Comparison of ENCODE assay signal across 25 cellular contexts in genomic region chr16:79613009-79613408, GRCh38. TPM values are rescaled to one million over a fixed set of nuclear protein-coding genes. Genes with fewer than 3 reads are reported as not detected.
DNase-seq lines count a peak whose midpoint lies in the region; ATAC-seq and TF ChIP-seq lines count a peak whose summit lies in the region.
"Had no signal": no experiment of that assay in that cellular context is flagged by ENCODE, and none has a peak within 500 bp of the region (broad histone marks: within the 10 kb centered on the region; RNA-seq: fewer than 3 reads in every experiment).

No MANE protein-coding gene starts in this region.

- no peak overlapping the region for H2AFZ ChIP-seq in GM23248
- H2AFZ ChIP-seq: parathyroid adenoma had no signal

- H3K4me3 ChIP-seq in AG10803 (ENCODE audit: low read length) (no peak overlapping the region), GM23248 (no peak overlapping the region), astrocyte of the spinal cord (ENCODE audit: low read depth, low read length) (no peak overlapping the region), colonic mucosa (no peak overlapping the region)
- H3K4me3 ChIP-seq: gastroesophageal sphincter, HAP-1 had no signal

- H3K9me2 ChIP-seq in GM23248 (ENCODE audit: insufficient read depth) = no peaks in the 10 kb centered on the region

- no peaks in the 10 kb centered on the region for H3K9me3 ChIP-seq in GM23248 (ENCODE audit: low read depth)
- no peaks in the 10 kb centered on the region for H3K9me3 ChIP-seq in colonic mucosa
- H3K9me3 ChIP-seq: gastroesophageal sphincter, HAP-1 had no signal

- in situ Hi-C loops in GM23248 (cut with MboI) (no loop called here), astrocyte of the spinal cord (cut with HindIII; ENCODE audit: low sequenced_read_pairs) (no loop called here)

- no peaks in the 10 kb centered on the region for H3K27me3 ChIP-seq in GM23248 (replicated peaks; ENCODE audit: insufficient read depth)
- H3K27me3 ChIP-seq in colonic mucosa = no peaks in the 10 kb centered on the region

- no peaks in the 10 kb centered on the region for H3K36me3 Mint-ChIP-seq in glutamatergic neuron (ENCODE audit: unreplicated experiment)
- H3K36me3 Mint-ChIP-seq: activated naive CD4-positive, alpha-beta T cell treated with anti-CD3 and anti-CD28 coated beads, Interleukin-2, amount 50 U/mL, for 24 hours; brain; mesothelial cell of epicardium; stimulated activated memory B cell treated with anti-CD40 and anti-IgM and Interleukin-4, amounts not matched to agents 10 μg/mL and 1 μg/mL and 100 μg/mL, for 72 hours; type B pancreatic cell had no signal

- H3K79me2 ChIP-seq in GM23248 (ENCODE audit: insufficient read depth) = no peaks in the 10 kb centered on the region
- H3K79me2 ChIP-seq: parathyroid adenoma had no signal

- no peak overlapping the region for H3K4me2 ChIP-seq in GM23248 (ENCODE audit: unreplicated experiment)

- no peaks in the 10 kb centered on the region for H3K36me3 ChIP-seq in GM23248 (ENCODE audit: low read depth)
- H3K36me3 ChIP-seq in colonic mucosa = no peaks in the 10 kb centered on the region
- H3K36me3 ChIP-seq: gastroesophageal sphincter, HAP-1 had no signal

- WGBS in GM23248 (ENCODE audit: low coverage in 1 of 2, low lambda C conversion rate in 2 of 2, missing lambda C conversion rate in 2 of 2), 2 experiments = 2% methylated on average over 4 of the region's 4 CpGs

- DNase-seq in AG10803 (ENCODE audit: low read depth) = peak; percentile 4
- DNase-seq in GM23248 = peak; percentile 9
- peak; percentile 31 for DNase-seq in astrocyte of the spinal cord (ENCODE audit: low read depth, low spot score)
- peak; percentile 31 for DNase-seq in kidney glomerular epithelial cell (lab: John Stamatoyannopoulos, UW)
- DNase-seq in colonic mucosa = no peak
- DNase-seq in glutamatergic neuron = no peak
- DNase-seq: DMS79 treated with DMSO at 0.1 percent for 48 hours, KBM-7, NCI-H187 treated with DMSO at 0.1 percent for 48 hours, NCI-H748 treated with DMSO at 0.1 percent for 48 hours, nephron progenitor cell, OCI-M1, SIG-M5 had no signal

- H3K27ac ChIP-seq in GM23248 (no peak overlapping the region), colonic mucosa (no peak overlapping the region)
- H3K27ac ChIP-seq: gastroesophageal sphincter, parathyroid adenoma had no signal

- TF ChIP-seq CTCF in AG10803 (conservative IDR thresholded peaks at IDR 0.05; ENCODE audit: low read length) (no peak), astrocyte of the spinal cord (IDR thresholded peaks at IDR 0.05; ENCODE audit: low read depth, low read length) (no peak), colonic mucosa (IDR thresholded peaks at IDR 0.05) (no peak), glutamatergic neuron (IDR thresholded peaks at IDR 0.05; ENCODE audit: partially characterized antibody, unreplicated experiment) (no peak)

- intact Hi-C loops in colonic mucosa (cut with DNase I) = no loop called here

- H3F3A ChIP-seq in GM23248 (ENCODE audit: insufficient read depth) = no peaks in the 10 kb centered on the region

- H3K4me1 ChIP-seq in GM23248 (ENCODE audit: insufficient read depth) = no peaks in the 10 kb centered on the region
- H3K4me1 ChIP-seq in colonic mucosa = no peaks in the 10 kb centered on the region
- H3K4me1 ChIP-seq: HAP-1 had no signal

- no peaks in the 10 kb centered on the region for H4K20me1 ChIP-seq in GM23248 (ENCODE audit: insufficient read depth)

- no peaks in the 10 kb centered on the region for H3K9me3 Mint-ChIP-seq in glutamatergic neuron (ENCODE audit: unreplicated experiment)
- H3K9me3 Mint-ChIP-seq: activated naive CD4-positive, alpha-beta T cell treated with anti-CD3 and anti-CD28 coated beads, Interleukin-2, amount 50 U/mL, for 24 hours; brain; mesothelial cell of epicardium; nephron progenitor cell; stimulated activated memory B cell treated with anti-CD40 and anti-IgM and Interleukin-4, amounts not matched to agents 10 μg/mL and 1 μg/mL and 100 μg/mL, for 72 hours; T-helper 1 cell treated with Interleukin-12 subunit alpha and Interleukin-12 subunit beta and Interleukin-4 antibody, amounts not matched to agents 30 μg/mL and 1 μg/mL, for 36 hours; type B pancreatic cell had no signal

- no peak overlapping the region for H3K4me3 Mint-ChIP-seq in glutamatergic neuron (ENCODE audit: unreplicated experiment)
- H3K4me3 Mint-ChIP-seq: activated naive CD4-positive, alpha-beta T cell treated with anti-CD3 and anti-CD28 coated beads, Interleukin-2, amount 50 U/mL, for 24 hours; B cell; brain; mesothelial cell of epicardium; nephron progenitor cell; stimulated activated memory B cell treated with anti-CD40 and anti-IgM and Interleukin-4, amounts not matched to agents 10 μg/mL and 1 μg/mL and 100 μg/mL, for 72 hours; T-helper 1 cell treated with Interleukin-12 subunit alpha and Interleukin-12 subunit beta and Interleukin-4 antibody, amounts not matched to agents 30 μg/mL and 1 μg/mL, for 36 hours; type B pancreatic cell had no signal

- H3K9ac ChIP-seq in GM23248 (no peak overlapping the region), colonic mucosa (ENCODE audit: low read depth in 2 of 2, low read length in 2 of 2) (no peak overlapping the region)
- H3K9ac ChIP-seq: parathyroid adenoma had no signal

- no peaks in the 10 kb centered on the region for H3K4me1 Mint-ChIP-seq in glutamatergic neuron (ENCODE audit: low read depth, unreplicated experiment)
- H3K4me1 Mint-ChIP-seq: B cell; stimulated activated memory B cell treated with anti-CD40 and anti-IgM and Interleukin-4, amounts not matched to agents 10 μg/mL and 1 μg/mL and 100 μg/mL, for 72 hours had no signal

- peaks cover 2% of the 10 kb centered on the region for H3K27me3 Mint-ChIP-seq in glutamatergic neuron (ENCODE audit: unreplicated experiment)

- H3K27ac Mint-ChIP-seq in glutamatergic neuron (ENCODE audit: unreplicated experiment) = no peak overlapping the region
- H3K27ac Mint-ChIP-seq: activated naive CD4-positive, alpha-beta T cell treated with anti-CD3 and anti-CD28 coated beads, Interleukin-2, amount 50 U/mL, for 24 hours; B cell; mesothelial cell of epicardium; nephron progenitor cell; stimulated activated memory B cell treated with anti-CD40 and anti-IgM and Interleukin-4, amounts not matched to agents 10 μg/mL and 1 μg/mL and 100 μg/mL, for 72 hours; T-helper 1 cell treated with Interleukin-12 subunit alpha and Interleukin-12 subunit beta and Interleukin-4 antibody, amounts not matched to agents 30 μg/mL and 1 μg/mL, for 36 hours; type B pancreatic cell had no signal

- ATAC-seq in esophagus mucosa = no peak
- ATAC-seq: gastroesophageal sphincter; sciatic nerve; stimulated activated memory B cell treated with anti-CD40 and anti-IgM and Interleukin-4, amounts not matched to agents 10 μg/mL and 1 μg/mL and 100 μg/mL, for 72 hours had no signal

RNA-seq across cellular contexts. Expression of gene MAF, which starts 12.5 kb away (rescaled TPM):
- 0.22 TPM in 1 of 2 replicates, not detected in the other for total RNA-seq in GM23248 (2014; rRNA removed; shearing (Covaris generic))
- polyA plus RNA-seq in GM23248 (2016; fragmentation: Nextera tagmentation; extraction: Ambion mirVana) = not detected in 2 replicates
- total RNA-seq in esophagus mucosa (27.2 TPM), colonic mucosa (10 to 100 TPM; 12.3 to 21.1 TPM), glutamatergic neuron (ENCODE audit: unreplicated experiment) (5.0 TPM)

Comparison
In these comparisons a context has a peak if more than half of its experiments do, and no peak if none do; other contexts are left out.
1. DNase-seq: peak in AG10803 (single experiment), GM23248 (single experiment), astrocyte of the spinal cord (single experiment) and kidney glomerular epithelial cell (single experiment); none in colonic mucosa (single experiment) and glutamatergic neuron (single experiment).